Comparison of ENCODE assay signal across 8 cellular contexts in the genomic region with DNA sequence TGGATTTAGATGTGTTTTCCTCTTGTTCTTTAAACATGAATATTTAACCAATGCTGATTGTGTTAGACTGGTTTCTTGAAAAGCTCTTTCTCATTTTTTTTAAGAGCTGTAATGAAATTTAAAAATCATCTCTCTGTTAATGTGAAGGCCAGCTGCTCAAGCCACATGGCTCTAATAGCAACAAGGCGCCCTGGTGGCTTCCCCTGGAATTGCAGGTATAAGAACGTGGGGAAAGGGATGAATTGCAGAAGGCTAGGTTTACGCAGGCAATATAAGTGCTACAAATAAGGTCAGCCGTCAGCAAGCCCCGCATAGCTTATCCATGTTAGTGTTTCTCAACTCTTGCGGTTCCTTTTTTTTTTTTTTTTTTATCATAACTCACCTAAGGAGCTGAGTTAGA.
DNase-seq lines count a peak whose midpoint lies in the region; ATAC-seq, FAIRE-seq and TF ChIP-seq lines count a peak whose summit lies in the region.

No MANE protein-coding gene starts in this region.

- POLR2A ChIA-PET in endothelial cell of umbilical vein (lab: Charles Lee), result no interaction called here

- no peak overlapping the region for H3K4me2 ChIP-seq in endothelial cell of umbilical vein (ENCODE audit: insufficient read depth, low read length)

- H3K27ac ChIP-seq in endothelial cell of umbilical vein (ENCODE audit: insufficient read depth, low read depth, low read length) (no peak overlapping the region), transverse colon (no peak overlapping the region), dorsolateral prefrontal cortex (no peak overlapping the region)

- no TSS peak for BruUV-seq in endothelial cell of umbilical vein (replicated peaks; lab: Mats Ljungman, UMichigan)

- in situ Hi-C loops in transverse colon (cut with MboI; ENCODE audit: low pct_ligation_motif_present in 1 of 4, low pct_unique_long_range_greater_than_20kb in 1 of 4, low sequenced_read_pairs in 3 of 4), result loop anchor here in 3 of 4 donors (25.0 kb wide), 1 partner anchor 254 kb away; no protein-coding TSS in a partner anchor

- CTCF ChIA-PET in endothelial cell of umbilical vein (lab: Charles Lee), result interaction anchor here (0.9 to 7.5 kb wide), 7 partner anchors 10 to 18 kb away, joined by 3 to 62 read pairs (median 5); no protein-coding TSS in a partner anchor

- H3K79me2 ChIP-seq in endothelial cell of umbilical vein (ENCODE audit: control insufficient read depth, insufficient read depth, low read length), result no peaks in the 10 kb centered on the region

- intact Hi-C loops in endothelial cell of umbilical vein (cut with micrococcal nuclease) (no loop called here), transverse colon (cut with DNase I; ENCODE audit: low total_unique reads) (no loop called here), dorsolateral prefrontal cortex (cut with DNase I) (no loop called here)

- 57 to 63% methylated on average over 2 to 6 of the region's 6 CpGs for WGBS in transverse colon (ENCODE audit: low coverage in 1 of 2), 2 donors

- H3K27me3 ChIP-seq in endothelial cell of umbilical vein (ENCODE audit: control insufficient read depth in 2 of 2, insufficient read depth in 2 of 2, low read length in 2 of 2), result no peaks in the 10 kb centered on the region
- no peaks in the 10 kb centered on the region for H3K27me3 ChIP-seq in transverse colon
- H3K27me3 ChIP-seq in dorsolateral prefrontal cortex, result no peaks in the 10 kb centered on the region

- no peaks in the 10 kb centered on the region for H3K9me1 ChIP-seq in endothelial cell of umbilical vein (replicated peaks; ENCODE audit: control insufficient read depth, extremely low read depth, insufficient read depth, low read length)

- no peak for ATAC-seq in HG03159 (IDR thresholded peaks at IDR 0.05; ENCODE audit: unreplicated experiment)

- H3K36me3 ChIP-seq in endothelial cell of umbilical vein (ENCODE audit: control insufficient read depth in 2 of 2, extremely low read depth in 1 of 2, insufficient read depth in 2 of 2, low read length in 2 of 2) (no peaks in the 10 kb centered on the region), transverse colon (no peaks in the 10 kb centered on the region)

- TF ChIP-seq CTCF in GM12875 (IDR thresholded peaks at IDR 0.05; ENCODE audit: borderline replicate concordance, insufficient read depth, low read depth, low read length), result peak; percentile 75
- peak; percentile 50 for TF ChIP-seq CTCF in LNCaP clone FGC (IDR thresholded peaks at IDR 0.05; ENCODE audit: control insufficient read depth, extremely low read depth, insufficient read depth)
- peak; percentile 45 to 49 for TF ChIP-seq CTCF in endothelial cell of umbilical vein (IDR thresholded peaks at IDR 0.05; ENCODE audit: extremely low read depth in 1 of 2, insufficient read depth in 1 of 2, low read depth in 1 of 2, low read length in 2 of 2)
- peak in 3 of 5 experiments; percentile 22 to 37 (median 31) for TF ChIP-seq CTCF in transverse colon (IDR thresholded peaks at IDR 0.05)
- TF ChIP-seq CTCF in dorsolateral prefrontal cortex (IDR thresholded peaks at IDR 0.05 in 54 of 56, conservative IDR thresholded peaks at IDR 0.05 in 2 of 56; ENCODE audit: low read depth in 1 of 56, partially characterized antibody in 56 of 56), result peak in 27 of 56 donors; percentile 10 to 44 (median 27)

- peaks cover 11% of the 10 kb centered on the region for H3K4me1 ChIP-seq in endothelial cell of umbilical vein (ENCODE audit: control insufficient read depth, extremely low read depth, insufficient read depth, low read length)
- no peaks in the 10 kb centered on the region for H3K4me1 ChIP-seq in transverse colon

- dilution Hi-C loops in endothelial cell of umbilical vein (cut with MboI; ENCODE audit: extremely low pct_ligation_motif_present, low sequenced_read_pairs), result no loop called here

- no peaks in the 10 kb centered on the region for H4K20me1 ChIP-seq in endothelial cell of umbilical vein (replicated peaks; ENCODE audit: control insufficient read depth, extremely low read depth, insufficient read depth, low read length)

- H2AFZ ChIP-seq in endothelial cell of umbilical vein (ENCODE audit: low read depth, low read length), result no peak overlapping the region

- H3K4me3 ChIP-seq in GM12875 (ENCODE audit: low read depth, low read length) (no peak overlapping the region), LNCaP clone FGC (ENCODE audit: low read depth, low read length) (no peak overlapping the region), endothelial cell of umbilical vein (replicated peaks in 1 of 3; ENCODE audit: insufficient read depth in 1 of 3, low read depth in 1 of 3, low read length in 3 of 3) (no peak overlapping the region), transverse colon (no peak overlapping the region), dorsolateral prefrontal cortex (no peak overlapping the region)

- TF ChIP-seq POLR2A in endothelial cell of umbilical vein (IDR thresholded peaks at IDR 0.05; ENCODE audit: low read depth, low read length) (no peak), transverse colon (IDR thresholded peaks at IDR 0.05) (no peak)

- no peak overlapping the region for H3K9ac ChIP-seq in endothelial cell of umbilical vein (replicated peaks; ENCODE audit: extremely low read depth, insufficient read depth, low read length)

- DNase-seq in AG08396 (ENCODE audit: low spot score) (peak; percentile 13), LNCaP clone FGC (ENCODE audit: low read depth) (peak; percentile 17), endothelial cell of umbilical vein (ENCODE audit: low read depth, low spot score) (no peak), transverse colon (no peak), dorsolateral prefrontal cortex (no peak)
- no peak for DNase-seq in activated CD8-positive, alpha-beta memory T cell treated with anti-CD3 and anti-CD28 coated beads for 24 hours

- H3K9me3 ChIP-seq in endothelial cell of umbilical vein (replicated peaks; ENCODE audit: control insufficient read depth, insufficient read depth, low read length) (no peaks in the 10 kb centered on the region), transverse colon (no peaks in the 10 kb centered on the region)

- no peak for TF ChIP-seq EP300 in transverse colon (IDR thresholded peaks at IDR 0.05; ENCODE audit: low read depth)

- FAIRE-seq in endothelial cell of umbilical vein (lab: Jason Lieb, UNC), result no peak

TF ChIP-seq in endothelial cell of umbilical vein, 7 proteins besides CTCF, POLR2A, EP300 and RAD21:
- TF ChIP-seq GATA2 (IDR thresholded peaks at IDR 0.05; ENCODE audit: insufficient read depth, insufficient read length, low read depth, low read length) (no peak), JUN (IDR thresholded peaks at IDR 0.05; ENCODE audit: borderline replicate concordance, insufficient read depth, insufficient read length, low read depth) (no peak), POLR2AphosphoS5 (IDR thresholded peaks at IDR 0.05; ENCODE audit: insufficient read depth, low read depth, low read length) (no peak), MYC (IDR thresholded peaks at IDR 0.05; ENCODE audit: low read depth, low read length) (no peak), EZH2 (IDR thresholded peaks at IDR 0.05; ENCODE audit: borderline replicate concordance, low read depth, low read length, severe bottlenecking) (no peak), FOS (IDR thresholded peaks at IDR 0.05; ENCODE audit: borderline replicate concordance, insufficient read depth, low read length) (no peak)
- TF ChIP-seq, protein P1, sequence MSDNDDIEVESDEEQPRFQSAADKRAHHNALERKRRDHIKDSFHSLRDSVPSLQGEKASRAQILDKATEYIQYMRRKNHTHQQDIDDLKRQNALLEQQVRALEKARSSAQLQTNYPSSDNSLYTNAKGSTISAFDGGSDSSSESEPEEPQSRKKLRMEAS (IDR thresholded peaks at IDR 0.05; ENCODE audit: insufficient read depth, insufficient read length), result no peak

Comparison
In these comparisons a context has a peak if more than half of its experiments do, and no peak if none do; other contexts are left out.
1. DNase-seq: peak in AG08396 (single experiment) and LNCaP clone FGC (single experiment); none in endothelial cell of umbilical vein (single experiment), transverse colon (single experiment), activated CD8-positive, alpha-beta memory T cell treated with anti-CD3 and anti-CD28 coated beads for 24 hours (single experiment) and dorsolateral prefrontal cortex (0 of 10).